Comparison of ENCODE assay signal across 29 cellular contexts in genomic region chrX:18890724-18891560, GRCh38.
DNase-seq lines count a peak whose midpoint lies in the region; ATAC-seq and TF ChIP-seq lines count a peak whose summit lies in the region.
"Had no signal": no experiment of that assay in that cellular context is flagged by ENCODE, and none has a peak within 500 bp of the region (broad histone marks: within the 10 kb centered on the region; RNA-seq: fewer than 3 reads in every experiment).

No MANE protein-coding gene starts in this region.

- H4K91ac ChIP-seq in trophoblast cell (ENCODE audit: low read depth, low read length), result no peak overlapping the region

- no peak overlapping the region for H3K9ac ChIP-seq in trophoblast cell (ENCODE audit: low read length)
- H3K9ac ChIP-seq: SK-N-SH had no signal

- no peak for ATAC-seq in heart right ventricle
- ATAC-seq: A549; activated T-cell treated with anti-CD3 and anti-CD28 coated beads, Interleukin-2, amount 50 U/mL, for 4 hours; left colon; psoas muscle; stimulated activated naive CD8-positive, alpha-beta T cell treated with anti-CD3 and anti-CD28 coated beads, Interleukin-15, Interleukin-2, amounts not matched to agents 100 U/mL and 50 U/mL, for 24 hours had no signal

- H2BK12ac ChIP-seq in trophoblast cell (ENCODE audit: low read length), result no peak overlapping the region

- H3K18ac ChIP-seq in trophoblast cell (ENCODE audit: low read length), result no peak overlapping the region

- H3K79me2 ChIP-seq in trophoblast cell (ENCODE audit: control insufficient read depth, insufficient read depth, low read length, poor library complexity), result peaks cover 1% of the 10 kb centered on the region

- H3K36me3 ChIP-seq in left ventricle myocardium inferior (no peaks in the 10 kb centered on the region), heart right ventricle (peaks cover 0 to 3% (median 0%) of the 10 kb centered on the region in 9 donors), trophoblast cell (ENCODE audit: control insufficient read depth in 1 of 2, insufficient read depth in 2 of 2, low read length in 2 of 2) (peaks cover 8 to 17% of the 10 kb centered on the region in 2 experiments)
- H3K36me3 ChIP-seq: adrenal gland, brain microvascular endothelial cell, esophagus muscularis mucosa had no signal

- intact Hi-C loops in left ventricle myocardium inferior (cut with micrococcal nuclease) (no loop called here), heart right ventricle (cut with DNase I) (loop anchor here in 2 of 10 donors (5.0 to 10.0 kb wide), 2 partner anchors 476 to 479 kb away; no protein-coding TSS in a partner anchor)

- no peak overlapping the region for H3K4ac ChIP-seq in trophoblast cell (ENCODE audit: low read depth, low read length)

- H4K12ac ChIP-seq in trophoblast cell (ENCODE audit: low read depth, low read length), result no peak overlapping the region

- H2AFZ ChIP-seq in trophoblast cell (ENCODE audit: insufficient read depth, low read length, poor library complexity), result no peak overlapping the region

- H3K14ac ChIP-seq in trophoblast cell (ENCODE audit: low read length), result no peak overlapping the region

- no peaks in the 10 kb centered on the region for H3K27me3 ChIP-seq in left ventricle myocardium inferior (ENCODE audit: low read depth)
- H3K27me3 ChIP-seq in heart right ventricle, result no peaks in the 10 kb centered on the region
- H3K27me3 ChIP-seq in trophoblast cell (ENCODE audit: insufficient read depth, low read length), result no peaks in the 10 kb centered on the region
- H3K27me3 ChIP-seq: adrenal gland, BE2C, brain microvascular endothelial cell, esophagus muscularis mucosa, neutrophil, tibial nerve had no signal

- H3K9me3 ChIP-seq in left ventricle myocardium inferior (replicated peaks) (no peaks in the 10 kb centered on the region), heart right ventricle (no peaks in the 10 kb centered on the region), trophoblast cell (ENCODE audit: insufficient read depth, low read depth, low read length) (no peaks in the 10 kb centered on the region)
- H3K9me3 ChIP-seq: A549, adrenal gland, BE2C, esophagus muscularis mucosa, neutrophil, psoas muscle, SK-N-SH, tibial nerve had no signal

- no peak overlapping the region for H3K23ac ChIP-seq in trophoblast cell (ENCODE audit: low read length)

- H3K4me3 ChIP-seq in left ventricle myocardium inferior, result no peak overlapping the region
- H3K4me3 ChIP-seq in heart right ventricle, result no peak overlapping the region
- no peak overlapping the region for H3K4me3 ChIP-seq in foreskin fibroblast (ENCODE audit: low read depth in 1 of 2, low read length in 2 of 2)
- H3K4me3 ChIP-seq in trophoblast cell (ENCODE audit: low read depth, low read length), result no peak overlapping the region
- H3K4me3 ChIP-seq: A549, adrenal gland, coronary artery, esophagus muscularis mucosa, psoas muscle, tibial nerve had no signal

- H3K4me2 ChIP-seq in trophoblast cell (ENCODE audit: low read length), result no peak overlapping the region
- H3K4me2 ChIP-seq: A549, SK-N-SH had no signal

- DNase-seq in left ventricle myocardium inferior, result no peak
- DNase-seq in heart right ventricle, result no peak
- peak; percentile 23 for DNase-seq in NCI-H2227 treated with DMSO at 0.1 percent for 48 hours (lab: John Stamatoyannopoulos, UW)
- DNase-seq in caudate nucleus (lab: John Stamatoyannopoulos, UW), result peak in 24 of 61 donors; percentile 1 to 69 (median 12)
- DNase-seq in foreskin fibroblast, result no peak
- DNase-seq in kidney glomerular epithelial cell (lab: John Stamatoyannopoulos, UW), result no peak
- no peak for DNase-seq in trophoblast cell
- DNase-seq: activated CD4-positive, alpha-beta T cell treated with anti-CD3 and anti-CD28 coated beads, Interleukin-2, amount 10 ng/mL, durations not matched to agents 7 days and 5 days; activated T-cell treated with anti-CD3 and anti-CD28 coated beads, Interleukin-2, amount 50 U/mL, for 4 hours; BE2C; brain microvascular endothelial cell; CD8-positive, alpha-beta memory T cell; DMS153; H9; hippocampal formation; left colon; mesenchymal stem cell; NCI-H146; NCI-H345; psoas muscle; SK-N-SH; stimulated activated naive CD8-positive, alpha-beta T cell treated with anti-CD3 and anti-CD28 coated beads, Interleukin-15, Interleukin-2, amounts not matched to agents 100 U/mL and 50 U/mL, for 24 hours had no signal

- peaks cover 7% of the 10 kb centered on the region for H3K79me1 ChIP-seq in trophoblast cell (ENCODE audit: low read length)

- TF ChIP-seq CTCF in left ventricle myocardium inferior (IDR thresholded peaks at IDR 0.05; ENCODE audit: borderline replicate concordance) (no peak), heart right ventricle (IDR thresholded peaks at IDR 0.05) (no peak), foreskin fibroblast (IDR thresholded peaks at IDR 0.05; ENCODE audit: low read depth, low read length) (no peak)

- H3K27ac ChIP-seq in left ventricle myocardium inferior (replicated peaks) (peak overlapping the region; percentile 59), heart right ventricle (peak overlapping the region in 4 of 10 donors; percentile 30 to 53 (median 36)), caudate nucleus (ENCODE audit: low read depth, low read length) (peak overlapping the region; percentile 75), temporal lobe (ENCODE audit: low read depth, low read length) (peak overlapping the region; percentile 38), trophoblast cell (ENCODE audit: low read depth, low read length) (no peak overlapping the region)
- H3K27ac ChIP-seq: A549, brain microvascular endothelial cell, coronary artery, esophagus muscularis mucosa, neutrophil, psoas muscle, tibial nerve had no signal

- H3K4me1 ChIP-seq in left ventricle myocardium inferior, result peaks cover 34% of the 10 kb centered on the region
- peaks cover 0 to 34% (median 19%) of the 10 kb centered on the region in 9 donors for H3K4me1 ChIP-seq in heart right ventricle
- H3K4me1 ChIP-seq in trophoblast cell (ENCODE audit: control insufficient read depth in 1 of 2, insufficient read depth in 2 of 2, low read length in 2 of 2), result peaks cover 16 to 17% of the 10 kb centered on the region in 2 experiments
- H3K4me1 ChIP-seq: psoas muscle had no signal

- 61 to 71% methylated on average over 23 to 24 of the region's 24 CpGs for WGBS in heart right ventricle, 2 donors
- no CpG with 5 or more reads among the region's 24 CpGs for WGBS in trophoblast cell (ENCODE audit: extremely low coverage, insufficient coverage, insufficient read length)

- H2AK5ac ChIP-seq in trophoblast cell (ENCODE audit: low read length), result no peak overlapping the region

- H2BK5ac ChIP-seq in trophoblast cell (ENCODE audit: low read depth, low read length, poor library complexity), result no peak overlapping the region

- no peak overlapping the region for H2BK120ac ChIP-seq in trophoblast cell (ENCODE audit: insufficient read depth, low read length, poor library complexity)

- no peak overlapping the region for H4K8ac ChIP-seq in trophoblast cell (ENCODE audit: low read depth, low read length)
